ENCODE assay signal across 20 cellular contexts in the genomic region with DNA sequence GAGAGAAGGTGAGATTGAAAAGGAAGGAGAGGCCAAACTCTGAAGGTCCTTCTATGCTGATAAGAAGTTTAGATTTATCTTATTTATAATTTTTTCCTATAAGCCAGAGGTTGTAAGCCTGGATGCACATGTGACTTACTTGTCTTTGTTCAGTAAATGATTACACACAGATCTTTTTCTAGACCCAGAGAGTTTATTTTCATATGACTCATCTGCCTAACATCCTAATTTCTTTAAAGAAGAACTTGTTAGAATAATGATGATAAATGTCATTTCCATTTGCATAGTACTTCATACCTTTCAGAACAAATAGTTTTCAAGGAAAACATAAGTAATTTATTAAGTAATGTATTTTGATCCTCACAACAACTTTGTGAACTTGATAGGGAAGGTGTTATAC.
DNase-seq lines count a peak whose midpoint lies in the region; TF ChIP-seq lines count a peak whose summit lies in the region.
"Had no signal": no experiment of that assay in that cellular context is flagged by ENCODE, and none has a peak within 500 bp of the region (broad histone marks: within the 10 kb centered on the region; RNA-seq: fewer than 3 reads in every experiment).

No MANE protein-coding gene starts in this region.

- no peaks in the 10 kb centered on the region for H3K27me3 ChIP-seq in BJ (ENCODE audit: control insufficient read depth, insufficient read depth, low read length)
- H3K27me3 ChIP-seq: ascending aorta had no signal

- peak; percentile 12 for DNase-seq in BJ (ENCODE audit: low read depth)
- DNase-seq in M059J (ENCODE audit: low read depth), result peak; percentile 19
- peak; percentile 46 for DNase-seq in epithelial cell of proximal tubule (ENCODE audit: low read depth)
- DNase-seq in kidney glomerular epithelial cell (lab: John Stamatoyannopoulos, UW), result peak; percentile 62
- no peak for DNase-seq in NCI-H526 treated with DMSO at 0.1 percent for 48 hours (lab: John Stamatoyannopoulos, UW)
- DNase-seq in activated CD4-positive, alpha-beta T cell treated with anti-CD3 and anti-CD28 coated beads, Interleukin-2, amount 50 U/mL, for 48 hours, result no peak
- no peak for DNase-seq in substantia nigra (lab: John Stamatoyannopoulos, UW)
- DNase-seq in NCI-H748 treated with DMSO at 0.1 percent for 48 hours (lab: John Stamatoyannopoulos, UW), result no peak
- DNase-seq: activated CD4-positive, alpha-beta T cell treated with anti-CD3 and anti-CD28 coated beads, Interleukin-2, amount 50 U/mL, for 1 hour; activated naive CD4-positive, alpha-beta T cell treated with Interleukin-2 at 50 U/mL for 16 hours; COR-L47; immature natural killer cell; naive thymus-derived CD4-positive, alpha-beta T cell; NCI-H1694 treated with DMSO at 0.1 percent for 48 hours; NCI-H226; RPMI8226; stimulated activated CD4-positive, alpha-beta T cell treated with anti-CD3 and anti-CD28 coated beads, Interleukin-4, amount 100 ng/mL, for 4 hours; SW 1271 had no signal

- CTCF ChIA-PET in BJ (lab: Yijun Ruan, JAX), result no interaction called here

- POLR2A ChIA-PET in BJ (lab: Charles Lee), result no interaction called here

- H3K4me3 ChIP-seq in BJ (ENCODE audit: low read depth, low read length) (no peak overlapping the region), epithelial cell of proximal tubule (ENCODE audit: low read depth, low read length) (no peak overlapping the region)
- H3K4me3 ChIP-seq: ascending aorta, skin epidermis had no signal

- no peaks in the 10 kb centered on the region for H3K36me3 ChIP-seq in BJ (ENCODE audit: control insufficient read depth, insufficient read depth, low read length)
- H3K36me3 ChIP-seq: ascending aorta had no signal

- TF ChIP-seq CTCF in BJ (IDR thresholded peaks at IDR 0.05; ENCODE audit: insufficient read depth, low read depth, low read length) (no peak), epithelial cell of proximal tubule (conservative IDR thresholded peaks at IDR 0.05; ENCODE audit: low read depth, low read length) (no peak)

- no peak overlapping the region for H3K27ac ChIP-seq in substantia nigra (ENCODE audit: low read depth, low read length, poor library complexity, severe bottlenecking)
- H3K27ac ChIP-seq: ascending aorta, skin epidermis had no signal

Comparison
In these comparisons a context has a peak if more than half of its experiments do, and no peak if none do; other contexts are left out.
1. DNase-seq: peak in BJ (single experiment), M059J (single experiment), epithelial cell of proximal tubule (single experiment) and kidney glomerular epithelial cell (single experiment); none in NCI-H526 treated with DMSO at 0.1 percent for 48 hours (single experiment), activated CD4-positive, alpha-beta T cell treated with anti-CD3 and anti-CD28 coated beads, Interleukin-2, amount 50 U/mL, for 48 hours (0 of 2), substantia nigra (0 of 49) and NCI-H748 treated with DMSO at 0.1 percent for 48 hours (single experiment).